In genomic region chr20:4544765-4545164, GRCh38 we compare ENCODE assay signal across 1 cellular context.
TF ChIP-seq lines count a peak whose summit lies in the region.

No MANE protein-coding gene starts in this region.

TF ChIP-seq in SK-N-SH treated with all-trans-retinoic acid at 6 μM for 48 hours, 23 proteins besides CTCF, POLR2A, EP300 and RAD21 (continued from another document):
- TF ChIP-seq TOX (CRISPR knock-in tag; IDR thresholded peaks at IDR 0.05; ENCODE audit: borderline replicate concordance) (no peak), ZFP3 (CRISPR knock-in tag; IDR thresholded peaks at IDR 0.05) (no peak), PPARA (CRISPR knock-in tag; IDR thresholded peaks at IDR 0.05; ENCODE audit: borderline replicate concordance) (no peak), CREB5 (CRISPR knock-in tag; IDR thresholded peaks at IDR 0.05; ENCODE audit: low read depth) (no peak), ZNF70 (CRISPR knock-in tag; IDR thresholded peaks at IDR 0.05) (no peak), PATZ1 (CRISPR knock-in tag; IDR thresholded peaks at IDR 0.05; ENCODE audit: borderline replicate concordance) (no peak)
